Comparison of ENCODE assay signal across 2 cellular contexts in genomic region chr5:419970-420369, GRCh38.
TF ChIP-seq lines count a peak whose summit lies in the region.

No MANE protein-coding gene starts in this region.

TF ChIP-seq in IMR-90, 13 proteins besides CTCF, POLR2A, EP300 and RAD21:
- TF ChIP-seq MAFK (IDR thresholded peaks at IDR 0.05; ENCODE audit: low read depth, low read length) = no peak
- peak; percentile 92 for TF ChIP-seq CEBPB (IDR thresholded peaks at IDR 0.05; ENCODE audit: low read depth, low read length)

TF ChIP-seq in WTC11, 78 proteins besides CTCF, POLR2A, EP300 and RAD21:
- no peak for TF ChIP-seq RORB (CRISPR knock-in tag; IDR thresholded peaks at IDR 0.05)
